ENCODE assay signal across 1 cellular context in genomic region chr2:88190808-88191721, GRCh38.
A peak's percentile ranks its signal among the peaks of the same experiment; 100 is the strongest.
TF ChIP-seq lines count a peak whose summit lies in the region.

No MANE protein-coding gene starts in this region.

TF ChIP-seq in HepG2, 621 proteins besides CTCF, POLR2A, EP300 and RAD21 (continued from another document and continues in another):
- TF ChIP-seq LRRFIP1 (CRISPR knock-in tag; conservative IDR thresholded peaks at IDR 0.05) (no peak), ZNF496 (CRISPR knock-in tag; IDR thresholded peaks at IDR 0.05; ENCODE audit: insufficient replicate concordance) (no peak), ATF4 (CRISPR knock-in tag; IDR thresholded peaks at IDR 0.05) (no peak), DR1 (CRISPR knock-in tag; IDR thresholded peaks at IDR 0.05) (peak; percentile 41; the same call in 1 of the 2 replicates), ZNF407 (CRISPR knock-in tag; IDR thresholded peaks at IDR 0.05; ENCODE audit: not compliant biosample characterization) (peak; percentile 20), TOE1 (CRISPR knock-in tag; IDR thresholded peaks at IDR 0.05) (no peak), ZNF766 (CRISPR knock-in tag; IDR thresholded peaks at IDR 0.05; ENCODE audit: borderline replicate concordance) (no peak), ZNF101 (CRISPR knock-in tag; IDR thresholded peaks at IDR 0.05; ENCODE audit: borderline replicate concordance, low read depth) (no peak), SMARCE1 (IDR thresholded peaks at IDR 0.05; ENCODE audit: borderline replicate concordance) (no peak), ZNF709 (CRISPR knock-in tag; IDR thresholded peaks at IDR 0.05) (0 out of 2 replicates have a peak, but pooled peaks have one; percentile 43), TEAD2 (CRISPR knock-in tag; IDR thresholded peaks at IDR 0.05) (no peak), RBM22 (optimal IDR thresholded peaks at IDR 0.05; ENCODE audit: low read length) (no peak), ZNF280D (CRISPR knock-in tag; IDR thresholded peaks at IDR 0.05) (peak; percentile 58; the same call in 1 of the 2 replicates), ZNF691 (CRISPR knock-in tag; IDR thresholded peaks at IDR 0.05; ENCODE audit: borderline replicate concordance, low read depth) (0 out of 2 replicates have a peak, but pooled peaks have one; percentile 18), TBL1XR1 (IDR thresholded peaks at IDR 0.05; ENCODE audit: borderline replicate concordance, low read length, partially characterized antibody) (peak; percentile 28), ZNF746 (CRISPR knock-in tag; IDR thresholded peaks at IDR 0.05) (0 out of 2 replicates have a peak, but pooled peaks have one; percentile 22), ZNF572 (CRISPR knock-in tag; IDR thresholded peaks at IDR 0.05) (peak; percentile 90; the same call in 1 of the 2 replicates), MTERF4 (CRISPR knock-in tag; IDR thresholded peaks at IDR 0.05) (peak; percentile 68; the same call in 1 of the 2 replicates), ZNF251 (CRISPR knock-in tag; IDR thresholded peaks at IDR 0.05) (no peak), YY1 (IDR thresholded peaks at IDR 0.05; ENCODE audit: insufficient read depth, insufficient replicate concordance, low read depth, low read length) (peak; percentile 15), GATAD2A (CRISPR knock-in tag; IDR thresholded peaks at IDR 0.05) (no peak), KDM5B (CRISPR knock-in tag; IDR thresholded peaks at IDR 0.05; ENCODE audit: borderline replicate concordance) (no peak), ISL2 (CRISPR knock-in tag; IDR thresholded peaks at IDR 0.05) (no peak), ELF3 (CRISPR knock-in tag; IDR thresholded peaks at IDR 0.05) (0 out of 2 replicates have a peak, but pooled peaks have one; percentile 17), MTA1 (CRISPR knock-in tag; IDR thresholded peaks at IDR 0.05; ENCODE audit: borderline replicate concordance) (no peak), ZBTB33 (CRISPR knock-in tag; IDR thresholded peaks at IDR 0.05) (0 out of 2 replicates have a peak, but pooled peaks have one; percentile 11), SIX4 (CRISPR knock-in tag; IDR thresholded peaks at IDR 0.05) (no peak), NFYB (CRISPR knock-in tag; IDR thresholded peaks at IDR 0.05) (no peak), ATF7 (IDR thresholded peaks at IDR 0.05) (no peak), ATF7 (CRISPR knock-in tag; IDR thresholded peaks at IDR 0.05) (peak; percentile 55; the same call in 1 of the 2 replicates), LCORL (IDR thresholded peaks at IDR 0.05) (0 out of 2 replicates have a peak, but pooled peaks have one; percentile 26), LCORL (CRISPR knock-in tag; IDR thresholded peaks at IDR 0.05) (peak; percentile 32; the same call in 1 of the 2 replicates), ZNF281 (CRISPR knock-in tag; IDR thresholded peaks at IDR 0.05; ENCODE audit: borderline replicate concordance) (peak; percentile 29; the same call in 1 of the 2 replicates), U2AF1 (optimal IDR thresholded peaks at IDR 0.05; ENCODE audit: low read depth, low read length) (peak; percentile 25), HHEX (CRISPR knock-in tag; IDR thresholded peaks at IDR 0.05) (no peak), HMG20A (CRISPR knock-in tag; IDR thresholded peaks at IDR 0.05; ENCODE audit: borderline replicate concordance) (no peak), HMG20B (CRISPR knock-in tag; conservative IDR thresholded peaks at IDR 0.05) (no peak), RARG (CRISPR knock-in tag; IDR thresholded peaks at IDR 0.05; ENCODE audit: low read depth) (0 out of 2 replicates have a peak, but pooled peaks have one; percentile 66), SALL1 (CRISPR knock-in tag; IDR thresholded peaks at IDR 0.05) (peak; percentile 46; the same call in 1 of the 2 replicates), CCDC6 (CRISPR knock-in tag; IDR thresholded peaks at IDR 0.05) (no peak)
